ENCODE assay signal across 16 cellular contexts in the genomic region with DNA sequence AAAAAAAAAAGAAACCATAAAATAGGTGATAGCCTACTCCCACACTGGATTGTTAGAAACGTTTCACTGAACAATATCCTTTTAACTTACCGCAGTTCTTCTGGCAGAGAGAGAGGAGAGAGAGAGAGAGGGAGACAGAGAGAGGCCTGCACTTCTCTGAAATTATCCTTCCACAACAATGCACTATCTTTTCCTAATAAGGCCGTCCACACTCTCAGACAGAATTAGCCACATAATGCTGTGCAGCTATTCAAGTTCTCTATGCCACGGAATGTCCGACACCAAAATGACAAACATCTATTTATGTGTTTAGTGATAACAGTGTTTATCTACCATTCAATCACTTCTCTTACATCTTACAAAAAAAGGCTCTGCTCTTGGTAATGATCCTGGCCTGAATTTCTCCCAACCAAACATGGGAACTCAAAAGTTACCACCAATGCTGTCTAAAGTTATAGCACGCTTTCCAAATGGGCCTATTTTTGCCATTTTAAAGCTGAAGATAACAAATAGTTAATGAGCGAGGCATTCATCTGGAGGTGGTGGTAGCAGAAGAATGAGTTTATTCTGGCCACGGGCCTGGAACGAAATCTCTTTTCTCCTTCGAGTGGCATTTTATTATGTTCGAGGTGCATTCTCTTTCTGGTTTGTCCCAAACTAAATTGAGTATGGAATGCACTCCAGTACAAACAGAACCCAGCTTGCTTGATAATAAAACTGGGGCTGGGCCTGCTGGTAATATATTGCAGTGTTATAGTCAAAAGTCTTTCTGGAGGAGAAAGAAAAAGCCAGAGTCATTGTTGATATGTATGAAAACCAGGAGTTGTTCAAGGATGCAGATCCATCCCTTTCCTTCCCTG.
DNase-seq lines count a peak whose midpoint lies in the region; ATAC-seq and TF ChIP-seq lines count a peak whose summit lies in the region.
"Had no signal": no experiment of that assay in that cellular context is flagged by ENCODE, and none has a peak within 500 bp of the region (broad histone marks: within the 10 kb centered on the region; RNA-seq: fewer than 3 reads in every experiment).

No MANE protein-coding gene starts in this region.

- H3K4me3 ChIP-seq in cardiac muscle cell (no peak overlapping the region), heart left ventricle (no peak overlapping the region)
- H3K4me3 ChIP-seq: A549 had no signal

- no peaks in the 10 kb centered on the region for H3K9me3 Mint-ChIP-seq in osteocyte (ENCODE audit: unreplicated experiment)
- H3K9me3 Mint-ChIP-seq: activated CD4-positive, alpha-beta memory T cell treated with anti-CD3 and anti-CD28 coated beads, Interleukin-2, amount 10 ng/mL, durations not matched to agents 7 days and 5 days; central memory CD8-positive, alpha-beta T cell had no signal

- POLR2A ChIA-PET in HEK293T (lab: Yijun Ruan, JAX), result no interaction called here

- 52 to 65% (median 58%) methylated on average over 11 of the region's 11 CpGs for WGBS in heart left ventricle, 4 donors

- ATAC-seq in Right ventricle myocardium inferior, result no peak
- peak in 3 of 4 donors; percentile 52 to 74 (median 71) for ATAC-seq in heart left ventricle
- ATAC-seq in GM21737 (IDR thresholded peaks at IDR 0.05; ENCODE audit: unreplicated experiment), result no peak
- ATAC-seq in HG03520 (IDR thresholded peaks at IDR 0.05; ENCODE audit: unreplicated experiment), result no peak
- ATAC-seq: A549 had no signal

- TF ChIP-seq POLR2A in heart left ventricle (IDR thresholded peaks at IDR 0.05), result no peak

- DNase-seq in cardiac muscle cell (ENCODE audit: low read depth in 1 of 2, low spot score in 1 of 2) (peak in 1 of 2 donors; percentile 26), Right ventricle myocardium inferior (ENCODE audit: missing footprints) (no peak), heart left ventricle (peak in 1 of 5 donors; percentile 3), osteocyte (ENCODE audit: extremely low spot score, unreplicated experiment) (no peak), HEK293T (ENCODE audit: extremely low spot score) (no peak), DMS153 (lab: John Stamatoyannopoulos, UW) (no peak)
- DNase-seq: activated CD4-positive, alpha-beta memory T cell treated with anti-CD3 and anti-CD28 coated beads, Interleukin-2, amount 10 ng/mL, durations not matched to agents 7 days and 5 days; activated naive CD4-positive, alpha-beta T cell; Calu3; naive B cell; NCI-H524 treated with DMSO at 0.1 percent for 48 hours; T-helper 9 cell had no signal

- H3K4me3 Mint-ChIP-seq in osteocyte (ENCODE audit: unreplicated experiment), result no peak overlapping the region
- H3K4me3 Mint-ChIP-seq: activated CD4-positive, alpha-beta memory T cell treated with anti-CD3 and anti-CD28 coated beads, Interleukin-2, amount 10 ng/mL, durations not matched to agents 7 days and 5 days; central memory CD8-positive, alpha-beta T cell; naive B cell had no signal

- H3K9me3 ChIP-seq in cardiac muscle cell (ENCODE audit: low read depth), result no peaks in the 10 kb centered on the region
- H3K9me3 ChIP-seq in heart left ventricle, result no peaks in the 10 kb centered on the region
- H3K9me3 ChIP-seq: A549 had no signal

- no peaks in the 10 kb centered on the region for H3K36me3 Mint-ChIP-seq in osteocyte (ENCODE audit: unreplicated experiment)
- H3K36me3 Mint-ChIP-seq: naive B cell had no signal

- H3K4me1 ChIP-seq in cardiac muscle cell (ENCODE audit: low read depth) (peaks cover 3% of the 10 kb centered on the region), heart left ventricle (peaks cover 0 to 17% (median 5%) of the 10 kb centered on the region in 12 donors)

- peak overlapping the region; percentile 32 for H3K27ac ChIP-seq in cardiac muscle cell
- H3K27ac ChIP-seq in heart left ventricle, result peak overlapping the region in 10 of 12 donors; percentile 1 to 87 (median 50)

- TF ChIP-seq CTCF in cardiac muscle cell (IDR thresholded peaks at IDR 0.05; ENCODE audit: low read depth, low read length), result no peak
- TF ChIP-seq CTCF in heart left ventricle (IDR thresholded peaks at IDR 0.05), result no peak
- TF ChIP-seq CTCF in osteocyte (IDR thresholded peaks at IDR 0.05), result no peak

- peaks cover 26% of the 10 kb centered on the region for H3K4me1 Mint-ChIP-seq in osteocyte (ENCODE audit: unreplicated experiment)
- H3K4me1 Mint-ChIP-seq: activated CD4-positive, alpha-beta memory T cell treated with anti-CD3 and anti-CD28 coated beads, Interleukin-2, amount 10 ng/mL, durations not matched to agents 7 days and 5 days; central memory CD8-positive, alpha-beta T cell; naive B cell had no signal

- CTCF ChIA-PET in HEK293T (lab: Yijun Ruan, JAX), result no interaction called here

- no peaks in the 10 kb centered on the region for H3K36me3 ChIP-seq in cardiac muscle cell
- no peaks in the 10 kb centered on the region for H3K36me3 ChIP-seq in heart left ventricle

- no peaks in the 10 kb centered on the region for H3K27me3 ChIP-seq in cardiac muscle cell
- no peaks in the 10 kb centered on the region for H3K27me3 ChIP-seq in heart left ventricle

- H3K27ac Mint-ChIP-seq in osteocyte (ENCODE audit: unreplicated experiment), result peak overlapping the region; percentile 83
- H3K27ac Mint-ChIP-seq: activated CD4-positive, alpha-beta memory T cell treated with anti-CD3 and anti-CD28 coated beads, Interleukin-2, amount 10 ng/mL, durations not matched to agents 7 days and 5 days; naive B cell had no signal

- H3K27me3 Mint-ChIP-seq in osteocyte (ENCODE audit: unreplicated experiment), result no peaks in the 10 kb centered on the region

- intact Hi-C loops in Right ventricle myocardium inferior (cut with DNase I), result loop anchor here (5.0 kb wide), 1 partner anchor 42 kb away; no protein-coding TSS in a partner anchor
- intact Hi-C loops in heart left ventricle (cut with DNase I), result no loop called here

TF ChIP-seq in HEK293T, 16 proteins besides CTCF, POLR2A, EP300 and RAD21:
- TF ChIP-seq TARDBP (IDR thresholded peaks at IDR 0.05) (no peak), L3MBTL2 (conservative IDR thresholded peaks at IDR 0.05) (no peak), BHLHE40 (IDR thresholded peaks at IDR 0.05; ENCODE audit: borderline replicate concordance) (no peak), HDGF (IDR thresholded peaks at IDR 0.05; ENCODE audit: borderline replicate concordance) (no peak), NFRKB (IDR thresholded peaks at IDR 0.05) (no peak), FOXK2 (IDR thresholded peaks at IDR 0.05) (no peak), CTBP1 (IDR thresholded peaks at IDR 0.05; ENCODE audit: borderline replicate concordance) (no peak)

Comparison
In these comparisons a context has a peak if more than half of its experiments do, and no peak if none do; other contexts are left out.
1. ATAC-seq: peak in heart left ventricle (3 of 4); none in Right ventricle myocardium inferior (single experiment), GM21737 (single experiment) and HG03520 (single experiment).